In genomic region chr6:144619983-144620382, GRCh38 we compare ENCODE assay signal across 17 cellular contexts.
"Had no signal": no experiment of that assay in that cellular context is flagged by ENCODE, and none has a peak within 500 bp of the region (broad histone marks: within the 10 kb centered on the region; RNA-seq: fewer than 3 reads in every experiment).

No MANE protein-coding gene starts in this region.

- H3K27me3 ChIP-seq: esophagus muscularis mucosa, foreskin keratinocyte, hepatocyte, spleen, stomach, transverse colon had no signal

- H3K4me1 ChIP-seq: foreskin keratinocyte, transverse colon had no signal

- H3K27ac ChIP-seq: epithelial cell of prostate, esophagus muscularis mucosa, foreskin keratinocyte, hepatocyte, spleen, stomach, thoracic aorta, transverse colon had no signal

- H3K9me3 ChIP-seq: esophagus muscularis mucosa, spleen, stomach, thoracic aorta, transverse colon had no signal

- DNase-seq: effector memory CD8-positive, alpha-beta T cell; foreskin keratinocyte; head of caudate nucleus; naive thymus-derived CD4-positive, alpha-beta T cell; posterior cingulate gyrus; spleen; stimulated activated CD4-positive, alpha-beta T cell treated with anti-CD3 and anti-CD28 coated beads, Interleukin-2, amount 100 ng/mL, for 24 hours; stimulated activated CD4-positive, alpha-beta T cell treated with anti-CD3 and anti-CD28 coated beads, Interleukin-4, amount 100 ng/mL, for 4 hours; stimulated activated naive CD4-positive, alpha-beta T cell; stomach; substantia nigra; transverse colon had no signal

- ATAC-seq: effector memory CD8-positive, alpha-beta T cell; foreskin keratinocyte; naive thymus-derived CD4-positive, alpha-beta T cell; sciatic nerve had no signal

- H3K36me3 ChIP-seq: esophagus muscularis mucosa, stomach, thoracic aorta, transverse colon had no signal

- H3K4me3 ChIP-seq: esophagus muscularis mucosa, hepatocyte, spleen, stomach, thoracic aorta, transverse colon had no signal
